Comparison of ENCODE assay signal across 27 cellular contexts in the genomic region with DNA sequence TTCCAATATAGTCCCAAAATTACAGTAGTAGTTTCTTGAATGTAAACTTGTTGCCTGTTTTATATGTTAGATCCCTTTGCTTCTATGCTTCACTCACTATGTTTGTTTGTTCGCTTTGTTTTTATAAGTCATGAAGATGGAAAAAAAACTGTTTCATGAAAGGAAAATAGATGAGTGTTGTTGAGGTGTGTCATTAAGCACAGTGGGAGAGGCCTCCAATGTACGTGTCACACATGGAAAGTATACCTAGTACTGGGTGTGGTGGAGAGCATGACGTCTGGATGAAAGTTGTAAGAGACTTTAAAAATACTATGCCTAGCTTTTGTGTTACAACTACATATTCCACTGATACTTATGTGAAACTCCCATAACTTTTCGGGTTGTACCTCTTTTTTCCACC. TPM values are rescaled to one million over a fixed set of nuclear protein-coding genes. Genes with fewer than 3 reads are reported as not detected.
A peak's percentile ranks its signal among the peaks of the same experiment; 100 is the strongest.
DNase-seq lines count a peak whose midpoint lies in the region; ATAC-seq, FAIRE-seq and TF ChIP-seq lines count a peak whose summit lies in the region.
"Had no signal": no experiment of that assay in that cellular context is flagged by ENCODE, and none has a peak within 500 bp of the region (broad histone marks: within the 10 kb centered on the region; RNA-seq: fewer than 3 reads in every experiment).

No MANE protein-coding gene starts in this region.

- peaks cover 2% of the 10 kb centered on the region for H3K27me3 Mint-ChIP-seq in GM23338 (ENCODE audit: insufficient read depth, low read depth, poor library complexity)
- H3K27me3 Mint-ChIP-seq: activated naive CD4-positive, alpha-beta T cell treated with anti-CD3 and anti-CD28 coated beads, Interleukin-2, amount 50 U/mL, for 24 hours; naive thymus-derived CD8-positive, alpha-beta T cell had no signal

- intact Hi-C loops in esophagus squamous epithelium (cut with DNase I), result no loop called here

- no peak overlapping the region for H3K27ac Mint-ChIP-seq in GM23338
- H3K27ac Mint-ChIP-seq: activated naive CD4-positive, alpha-beta T cell treated with anti-CD3 and anti-CD28 coated beads, Interleukin-2, amount 50 U/mL, for 24 hours; CD8-positive, alpha-beta T cell; naive thymus-derived CD8-positive, alpha-beta T cell had no signal

- H2AFZ ChIP-seq in GM23338 (no peak overlapping the region), smooth muscle cell (ENCODE audit: low read depth) (no peak overlapping the region)
- H2AFZ ChIP-seq: parathyroid adenoma had no signal

- H3K4me3 ChIP-seq in GM23338 (no peak overlapping the region), esophagus squamous epithelium (no peak overlapping the region), smooth muscle cell (no peak overlapping the region)
- H3K4me3 ChIP-seq: right lobe of liver had no signal

- H3K4me2 ChIP-seq in GM23338, result no peak overlapping the region
- no peak overlapping the region for H3K4me2 ChIP-seq in smooth muscle cell
- H3K4me2 ChIP-seq: KMS-11 had no signal

- H3K36me3 Mint-ChIP-seq in GM23338 (ENCODE audit: low read depth), result no peaks in the 10 kb centered on the region
- H3K36me3 Mint-ChIP-seq: activated naive CD4-positive, alpha-beta T cell treated with anti-CD3 and anti-CD28 coated beads, Interleukin-2, amount 50 U/mL, for 24 hours; CD8-positive, alpha-beta T cell; naive thymus-derived CD8-positive, alpha-beta T cell had no signal

- TF ChIP-seq CTCF in GM23338 (conservative IDR thresholded peaks at IDR 0.05; ENCODE audit: low read depth in 2 of 2) (no peak), RWPE1 (conservative IDR thresholded peaks at IDR 0.05; ENCODE audit: low read depth) (no peak), esophagus squamous epithelium (IDR thresholded peaks at IDR 0.05) (no peak), smooth muscle cell (IDR thresholded peaks at IDR 0.05; ENCODE audit: borderline replicate concordance, insufficient read depth, poor library complexity, severe bottlenecking) (no peak)

- no peak overlapping the region for H3K4me3 Mint-ChIP-seq in GM23338
- H3K4me3 Mint-ChIP-seq: activated naive CD4-positive, alpha-beta T cell treated with anti-CD3 and anti-CD28 coated beads, Interleukin-2, amount 50 U/mL, for 24 hours; activated T-cell treated with anti-CD3 and anti-CD28 coated beads, Interleukin-2, amount 50 U/mL, for 4 hours; CD8-positive, alpha-beta T cell; naive thymus-derived CD8-positive, alpha-beta T cell had no signal

- CTCF ChIA-PET in RWPE1 (lab: Yijun Ruan, JAX), result no interaction called here

- H3K79me2 ChIP-seq in GM23338 (replicated peaks; ENCODE audit: insufficient read depth) (peaks cover 87% of the 10 kb centered on the region), smooth muscle cell (ENCODE audit: low read depth) (peaks cover 100% of the 10 kb centered on the region)
- H3K79me2 ChIP-seq: parathyroid adenoma had no signal

- no peak for FAIRE-seq in RCC 7860 (lab: Jason Lieb, UNC)
- FAIRE-seq: HTR-8/SVneo had no signal

- H3K27me3 ChIP-seq in GM23338 (ENCODE audit: insufficient read depth) (no peaks in the 10 kb centered on the region), esophagus squamous epithelium (no peaks in the 10 kb centered on the region), smooth muscle cell (ENCODE audit: low read depth) (no peaks in the 10 kb centered on the region)

- H3K27ac ChIP-seq in GM23338 (ENCODE audit: low read depth), result peak overlapping the region; percentile 14; the same call in 1 of the 2 replicates
- peak overlapping the region; percentile 38 for H3K27ac ChIP-seq in RWPE1
- H3K27ac ChIP-seq in esophagus squamous epithelium, result peak overlapping the region; percentile 22 to 85 (median 81)
- H3K27ac ChIP-seq in smooth muscle cell (ENCODE audit: low read depth), result peak overlapping the region; percentile 96
- H3K27ac ChIP-seq: KMS-11, parathyroid adenoma had no signal

- 58 to 68% methylated on average over 4 of the region's 4 CpGs for WGBS in esophagus squamous epithelium, 2 donors
- WGBS in smooth muscle cell (ENCODE audit: low lambda C conversion rate), result 83% methylated on average over 4 of the region's 4 CpGs

- no peaks in the 10 kb centered on the region for H3K9me3 ChIP-seq in esophagus squamous epithelium
- no peaks in the 10 kb centered on the region for H3K9me3 ChIP-seq in smooth muscle cell (replicated peaks; ENCODE audit: low read depth)
- H3K9me3 ChIP-seq: right lobe of liver had no signal

- no peak for DNase-seq in GM23338 (ENCODE audit: low spot score)
- DNase-seq in RWPE1 (ENCODE audit: low spot score), result no peak
- DNase-seq in esophagus squamous epithelium (lab: John Stamatoyannopoulos, UW), result no peak
- DNase-seq in smooth muscle cell (lab: John Stamatoyannopoulos, UW; ENCODE audit: unreplicated experiment), result no peak
- no peak for DNase-seq in RCC 7860 (ENCODE audit: low spot score)
- DNase-seq: activated CD4-positive, CD25-positive, alpha-beta regulatory T cell; activated CD8-positive, alpha-beta memory T cell treated with anti-CD3 and anti-CD28 coated beads for 24 hours; activated T-cell treated with anti-CD3 and anti-CD28 coated beads, Interleukin-2, amount 50 U/mL, for 4 hours; anterior cingulate cortex; CD8-positive, alpha-beta T cell; DMS53; effector CD8-positive, alpha-beta T cell; GF-D8; kidney glomerular epithelial cell; naive thymus-derived CD8-positive, alpha-beta T cell; NCI-H187; right lobe of liver; stimulated activated CD4-positive, alpha-beta T cell treated with anti-CD3 and anti-CD28 coated beads, Interleukin-15, amount 100 ng/mL, for 24 hours; stimulated activated CD8-positive, alpha-beta memory T cell treated with anti-CD3 and anti-CD28 coated beads, Interleukin-4, amount 100 ng/mL, for 48 hours; T1000 had no signal

- peaks cover 39% of the 10 kb centered on the region; the same call in 2 of the 3 replicates for H3K4me1 Mint-ChIP-seq in GM23338
- H3K4me1 Mint-ChIP-seq: activated naive CD4-positive, alpha-beta T cell treated with anti-CD3 and anti-CD28 coated beads, Interleukin-2, amount 50 U/mL, for 24 hours; naive thymus-derived CD8-positive, alpha-beta T cell had no signal

- no peaks in the 10 kb centered on the region for H3K36me3 ChIP-seq in GM23338 (ENCODE audit: insufficient read depth)
- H3K36me3 ChIP-seq in esophagus squamous epithelium, result no peaks in the 10 kb centered on the region
- no peaks in the 10 kb centered on the region for H3K36me3 ChIP-seq in smooth muscle cell (ENCODE audit: low read depth)
- H3K36me3 ChIP-seq: right lobe of liver had no signal

- POLR2A ChIA-PET in RWPE1 (lab: Yijun Ruan, JAX; ENCODE audit: low non-redundant PET), result no interaction called here

- peaks cover 30% of the 10 kb centered on the region for H3K4me1 ChIP-seq in GM23338 (ENCODE audit: insufficient read depth)
- peaks cover 0 to 64% (median 8%) of the 10 kb centered on the region in 3 donors for H3K4me1 ChIP-seq in esophagus squamous epithelium
- H3K4me1 ChIP-seq in smooth muscle cell (ENCODE audit: low read depth), result peaks cover 24% of the 10 kb centered on the region
- H3K4me1 ChIP-seq: parathyroid adenoma had no signal

- H3K9me2 ChIP-seq in GM23338 (ENCODE audit: insufficient read depth), result no peaks in the 10 kb centered on the region

- no peak for ATAC-seq in GM23338
- no peak for ATAC-seq in HG02938 (IDR thresholded peaks at IDR 0.05; ENCODE audit: unreplicated experiment)
- ATAC-seq in HG02759 (IDR thresholded peaks at IDR 0.05; ENCODE audit: unreplicated experiment), result no peak
- ATAC-seq: activated T-cell treated with anti-CD3 and anti-CD28 coated beads, Interleukin-2, amount 50 U/mL, for 4 hours; CD8-positive, alpha-beta T cell; naive thymus-derived CD8-positive, alpha-beta T cell; right lobe of liver; Right ventricle myocardium inferior had no signal

- no peaks in the 10 kb centered on the region for H4K20me1 ChIP-seq in GM23338 (replicated peaks; ENCODE audit: insufficient read depth)
- H4K20me1 ChIP-seq in smooth muscle cell (ENCODE audit: low read depth), result peaks cover 3% of the 10 kb centered on the region

- TF ChIP-seq POLR2A in esophagus squamous epithelium (IDR thresholded peaks at IDR 0.05), result no peak

- H3F3A ChIP-seq in GM23338 (replicated peaks; ENCODE audit: low read depth), result no peaks in the 10 kb centered on the region
- H3F3A ChIP-seq in smooth muscle cell (ENCODE audit: low read depth), result peaks cover 6% of the 10 kb centered on the region

- peak overlapping the region; percentile 25 for H3K9ac ChIP-seq in smooth muscle cell (ENCODE audit: low read depth)
- H3K9ac ChIP-seq: KMS-11, parathyroid adenoma had no signal

- no peaks in the 10 kb centered on the region for H3K9me3 Mint-ChIP-seq in GM23338
- H3K9me3 Mint-ChIP-seq: activated naive CD4-positive, alpha-beta T cell treated with anti-CD3 and anti-CD28 coated beads, Interleukin-2, amount 50 U/mL, for 24 hours; activated T-cell treated with anti-CD3 and anti-CD28 coated beads, Interleukin-2, amount 50 U/mL, for 4 hours; CD8-positive, alpha-beta T cell; naive thymus-derived CD8-positive, alpha-beta T cell had no signal

TF ChIP-seq in GM23338, 12 proteins besides CTCF, POLR2A, EP300 and RAD21 (continues in another document):
- TF ChIP-seq EZH2 (IDR thresholded peaks at IDR 0.05; ENCODE audit: low read depth, unreplicated experiment) (no peak), ZNF331 (CRISPR knock-in tag; IDR thresholded peaks at IDR 0.05; ENCODE audit: low read depth) (no peak), POLR2AphosphoS5 (IDR thresholded peaks at IDR 0.05; ENCODE audit: low read depth) (no peak), CREB1 (CRISPR knock-in tag; IDR thresholded peaks at IDR 0.05; ENCODE audit: low read depth) (no peak), STAT1 (IDR thresholded peaks at IDR 0.05; ENCODE audit: unreplicated experiment) (no peak), NANOG (IDR thresholded peaks at IDR 0.05; ENCODE audit: borderline replicate concordance) (no peak)
- TF ChIP-seq, protein P1, sequence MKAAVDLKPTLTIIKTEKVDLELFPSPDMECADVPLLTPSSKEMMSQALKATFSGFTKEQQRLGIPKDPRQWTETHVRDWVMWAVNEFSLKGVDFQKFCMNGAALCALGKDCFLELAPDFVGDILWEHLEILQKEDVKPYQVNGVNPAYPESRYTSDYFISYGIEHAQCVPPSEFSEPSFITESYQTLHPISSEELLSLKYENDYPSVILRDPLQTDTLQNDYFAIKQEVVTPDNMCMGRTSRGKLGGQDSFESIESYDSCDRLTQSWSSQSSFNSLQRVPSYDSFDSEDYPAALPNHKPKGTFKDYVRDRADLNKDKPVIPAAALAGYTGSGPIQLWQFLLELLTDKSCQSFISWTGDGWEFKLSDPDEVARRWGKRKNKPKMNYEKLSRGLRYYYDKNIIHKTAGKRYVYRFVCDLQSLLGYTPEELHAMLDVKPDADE (IDR thresholded peaks at IDR 0.05), result no peak

RNA-seq across cellular contexts. Expression of gene PLS3, which starts 28.4 kb away (rescaled TPM):
- 128 and 131 TPM in 2 replicates for total RNA-seq in GM23338 (2014; rRNA removed; shearing (Covaris generic))
- polyA plus RNA-seq in GM23338 (2016; fragmentation: Nextera tagmentation; extraction: Ambion mirVana), result 72.6 and 81.6 TPM in 2 replicates
- total RNA-seq in esophagus squamous epithelium, result 100 to 1,000 TPM; 142 to 196 (median 149) TPM
- total RNA-seq in smooth muscle cell, result 609 and 1,026 TPM in 2 replicates
- 305 and 318 TPM in 2 replicates for polyA plus RNA-seq in smooth muscle cell
- total RNA-seq: CD8-positive, alpha-beta T cell; naive thymus-derived CD8-positive, alpha-beta T cell had no signal
- polyA plus RNA-seq: naive thymus-derived CD8-positive, alpha-beta T cell had no signal

Comparison
In these comparisons a context has a peak if more than half of its experiments do, and no peak if none do; other contexts are left out.
1. H3K27ac ChIP-seq: peak in every context shown above with its lines; median percentile 96 in smooth muscle cell; 81 in esophagus squamous epithelium; 38 in RWPE1; 14 in GM23338.